1 cellular context compared by ENCODE assay signal in the genomic region with DNA sequence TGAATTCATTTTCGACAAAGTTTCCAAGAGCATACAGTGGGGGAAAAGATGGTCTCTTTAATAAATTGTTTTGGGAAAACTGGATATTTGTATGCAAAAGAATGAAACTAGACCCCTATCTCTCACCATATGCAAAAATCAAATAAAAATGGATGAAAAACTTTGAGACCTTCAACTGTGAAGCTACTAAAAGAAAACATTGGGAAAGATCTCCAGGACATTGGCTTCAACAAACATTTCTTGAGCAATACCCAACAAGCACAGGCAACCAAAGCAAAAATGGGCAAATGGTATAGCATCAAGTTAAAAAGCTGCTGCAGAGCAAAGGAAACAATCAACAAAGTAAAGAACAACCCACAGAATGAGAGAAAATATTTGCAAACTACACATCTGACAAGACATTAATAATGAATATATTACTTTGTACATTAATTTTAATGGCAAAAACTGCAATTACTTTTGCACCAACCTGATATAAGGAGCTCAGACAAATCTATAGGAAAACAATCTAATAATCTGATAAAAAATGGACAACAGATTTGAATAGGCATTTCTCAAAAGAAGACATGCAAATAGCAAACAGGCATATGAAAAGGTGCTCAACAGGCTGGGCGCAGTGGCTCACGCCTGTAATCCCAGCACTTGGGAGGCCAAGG.
TF ChIP-seq lines count a peak whose summit lies in the region.

No MANE protein-coding gene starts in this region.

TF ChIP-seq in HepG2, 621 proteins besides CTCF, POLR2A, EP300 and RAD21 (continued from another document and continues in another):
- TF ChIP-seq, protein P1, sequence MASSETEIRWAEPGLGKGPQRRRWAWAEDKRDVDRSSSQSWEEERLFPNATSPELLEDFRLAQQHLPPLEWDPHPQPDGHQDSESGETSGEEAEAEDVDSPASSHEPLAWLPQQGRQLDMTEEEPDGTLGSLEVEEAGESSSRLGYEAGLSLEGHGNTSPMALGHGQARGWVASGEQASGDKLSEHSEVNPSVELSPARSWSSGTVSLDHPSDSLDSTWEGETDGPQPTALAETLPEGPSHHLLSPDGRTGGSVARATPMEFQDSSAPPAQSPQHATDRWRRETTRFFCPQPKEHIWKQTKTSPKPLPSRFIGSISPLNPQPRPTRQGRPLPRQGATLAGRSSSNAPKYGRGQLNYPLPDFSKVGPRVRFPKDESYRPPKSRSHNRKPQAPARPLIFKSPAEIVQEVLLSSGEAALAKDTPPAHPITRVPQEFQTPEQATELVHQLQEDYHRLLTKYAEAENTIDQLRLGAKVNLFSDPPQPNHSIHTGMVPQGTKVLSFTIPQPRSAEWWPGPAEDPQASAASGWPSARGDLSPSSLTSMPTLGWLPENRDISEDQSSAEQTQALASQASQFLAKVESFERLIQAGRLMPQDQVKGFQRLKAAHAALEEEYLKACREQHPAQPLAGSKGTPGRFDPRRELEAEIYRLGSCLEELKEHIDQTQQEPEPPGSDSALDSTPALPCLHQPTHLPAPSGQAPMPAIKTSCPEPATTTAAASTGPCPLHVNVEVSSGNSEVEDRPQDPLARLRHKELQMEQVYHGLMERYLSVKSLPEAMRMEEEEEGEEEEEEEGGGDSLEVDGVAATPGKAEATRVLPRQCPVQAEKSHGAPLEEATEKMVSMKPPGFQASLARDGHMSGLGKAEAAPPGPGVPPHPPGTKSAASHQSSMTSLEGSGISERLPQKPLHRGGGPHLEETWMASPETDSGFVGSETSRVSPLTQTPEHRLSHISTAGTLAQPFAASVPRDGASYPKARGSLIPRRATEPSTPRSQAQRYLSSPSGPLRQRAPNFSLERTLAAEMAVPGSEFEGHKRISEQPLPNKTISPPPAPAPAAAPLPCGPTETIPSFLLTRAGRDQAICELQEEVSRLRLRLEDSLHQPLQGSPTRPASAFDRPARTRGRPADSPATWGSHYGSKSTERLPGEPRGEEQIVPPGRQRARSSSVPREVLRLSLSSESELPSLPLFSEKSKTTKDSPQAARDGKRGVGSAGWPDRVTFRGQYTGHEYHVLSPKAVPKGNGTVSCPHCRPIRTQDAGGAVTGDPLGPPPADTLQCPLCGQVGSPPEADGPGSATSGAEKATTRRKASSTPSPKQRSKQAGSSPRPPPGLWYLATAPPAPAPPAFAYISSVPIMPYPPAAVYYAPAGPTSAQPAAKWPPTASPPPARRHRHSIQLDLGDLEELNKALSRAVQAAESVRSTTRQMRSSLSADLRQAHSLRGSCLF (CRISPR knock-in tag; IDR thresholded peaks at IDR 0.05; ENCODE audit: borderline replicate concordance) = no peak
- no peak for TF ChIP-seq ZNF3 (CRISPR knock-in tag; IDR thresholded peaks at IDR 0.05)
- TF ChIP-seq NFYC (CRISPR knock-in tag; IDR thresholded peaks at IDR 0.05) = no peak
- TF ChIP-seq ZNF775 (CRISPR knock-in tag; IDR thresholded peaks at IDR 0.05; ENCODE audit: borderline replicate concordance) = no peak
- TF ChIP-seq HCFC1 (IDR thresholded peaks at IDR 0.05; ENCODE audit: low read depth, low read length) = no peak
- peak; percentile 63; the same call in 1 of the 2 replicates for TF ChIP-seq ZNF792 (CRISPR knock-in tag; IDR thresholded peaks at IDR 0.05)
- TF ChIP-seq CEBPG (CRISPR knock-in tag; IDR thresholded peaks at IDR 0.05) = peak; percentile 71
- TF ChIP-seq, protein P2, sequence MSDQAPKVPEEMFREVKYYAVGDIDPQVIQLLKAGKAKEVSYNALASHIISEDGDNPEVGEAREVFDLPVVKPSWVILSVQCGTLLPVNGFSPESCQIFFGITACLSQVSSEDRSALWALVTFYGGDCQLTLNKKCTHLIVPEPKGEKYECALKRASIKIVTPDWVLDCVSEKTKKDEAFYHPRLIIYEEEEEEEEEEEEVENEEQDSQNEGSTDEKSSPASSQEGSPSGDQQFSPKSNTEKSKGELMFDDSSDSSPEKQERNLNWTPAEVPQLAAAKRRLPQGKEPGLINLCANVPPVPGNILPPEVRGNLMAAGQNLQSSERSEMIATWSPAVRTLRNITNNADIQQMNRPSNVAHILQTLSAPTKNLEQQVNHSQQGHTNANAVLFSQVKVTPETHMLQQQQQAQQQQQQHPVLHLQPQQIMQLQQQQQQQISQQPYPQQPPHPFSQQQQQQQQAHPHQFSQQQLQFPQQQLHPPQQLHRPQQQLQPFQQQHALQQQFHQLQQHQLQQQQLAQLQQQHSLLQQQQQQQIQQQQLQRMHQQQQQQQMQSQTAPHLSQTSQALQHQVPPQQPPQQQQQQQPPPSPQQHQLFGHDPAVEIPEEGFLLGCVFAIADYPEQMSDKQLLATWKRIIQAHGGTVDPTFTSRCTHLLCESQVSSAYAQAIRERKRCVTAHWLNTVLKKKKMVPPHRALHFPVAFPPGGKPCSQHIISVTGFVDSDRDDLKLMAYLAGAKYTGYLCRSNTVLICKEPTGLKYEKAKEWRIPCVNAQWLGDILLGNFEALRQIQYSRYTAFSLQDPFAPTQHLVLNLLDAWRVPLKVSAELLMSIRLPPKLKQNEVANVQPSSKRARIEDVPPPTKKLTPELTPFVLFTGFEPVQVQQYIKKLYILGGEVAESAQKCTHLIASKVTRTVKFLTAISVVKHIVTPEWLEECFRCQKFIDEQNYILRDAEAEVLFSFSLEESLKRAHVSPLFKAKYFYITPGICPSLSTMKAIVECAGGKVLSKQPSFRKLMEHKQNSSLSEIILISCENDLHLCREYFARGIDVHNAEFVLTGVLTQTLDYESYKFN (CRISPR knock-in tag; conservative IDR thresholded peaks at IDR 0.05) = 0 out of 2 replicates have a peak, but pooled peaks have one; percentile 15
- TF ChIP-seq ELF1 (CRISPR knock-in tag; IDR thresholded peaks at IDR 0.05) = no peak
- no peak for TF ChIP-seq MTA1 (CRISPR knock-in tag; IDR thresholded peaks at IDR 0.05; ENCODE audit: borderline replicate concordance)
- peak; percentile 89; the same call in 1 of the 2 replicates for TF ChIP-seq CEBPB (IDR thresholded peaks at IDR 0.05; ENCODE audit: borderline replicate concordance, low read depth, low read length)
- no peak for TF ChIP-seq ZNF7 (CRISPR knock-in tag; IDR thresholded peaks at IDR 0.05)
- no peak for TF ChIP-seq CC2D1A (CRISPR knock-in tag; IDR thresholded peaks at IDR 0.05)
- no peak for TF ChIP-seq NR2F2 (IDR thresholded peaks at IDR 0.05; ENCODE audit: borderline replicate concordance, low read depth)
- no peak for TF ChIP-seq MXI1 (IDR thresholded peaks at IDR 0.05; ENCODE audit: borderline replicate concordance, low read depth, low read length)
- TF ChIP-seq ZNF282 (IDR thresholded peaks at IDR 0.05; ENCODE audit: partially characterized antibody) = no peak
- TF ChIP-seq, protein P3, sequence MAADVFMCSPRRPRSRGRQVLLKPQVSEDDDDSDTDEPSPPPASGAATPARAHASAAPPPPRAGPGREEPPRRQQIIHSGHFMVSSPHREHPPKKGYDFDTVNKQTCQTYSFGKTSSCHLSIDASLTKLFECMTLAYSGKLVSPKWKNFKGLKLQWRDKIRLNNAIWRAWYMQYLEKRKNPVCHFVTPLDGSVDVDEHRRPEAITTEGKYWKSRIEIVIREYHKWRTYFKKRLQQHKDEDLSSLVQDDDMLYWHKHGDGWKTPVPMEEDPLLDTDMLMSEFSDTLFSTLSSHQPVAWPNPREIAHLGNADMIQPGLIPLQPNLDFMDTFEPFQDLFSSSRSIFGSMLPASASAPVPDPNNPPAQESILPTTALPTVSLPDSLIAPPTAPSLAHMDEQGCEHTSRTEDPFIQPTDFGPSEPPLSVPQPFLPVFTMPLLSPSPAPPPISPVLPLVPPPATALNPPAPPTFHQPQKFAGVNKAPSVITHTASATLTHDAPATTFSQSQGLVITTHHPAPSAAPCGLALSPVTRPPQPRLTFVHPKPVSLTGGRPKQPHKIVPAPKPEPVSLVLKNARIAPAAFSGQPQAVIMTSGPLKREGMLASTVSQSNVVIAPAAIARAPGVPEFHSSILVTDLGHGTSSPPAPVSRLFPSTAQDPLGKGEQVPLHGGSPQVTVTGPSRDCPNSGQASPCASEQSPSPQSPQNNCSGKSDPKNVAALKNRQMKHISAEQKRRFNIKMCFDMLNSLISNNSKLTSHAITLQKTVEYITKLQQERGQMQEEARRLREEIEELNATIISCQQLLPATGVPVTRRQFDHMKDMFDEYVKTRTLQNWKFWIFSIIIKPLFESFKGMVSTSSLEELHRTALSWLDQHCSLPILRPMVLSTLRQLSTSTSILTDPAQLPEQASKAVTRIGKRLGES (CRISPR knock-in tag; IDR thresholded peaks at IDR 0.05; ENCODE audit: borderline replicate concordance) = no peak
- no peak for TF ChIP-seq THYN1 (CRISPR knock-in tag; IDR thresholded peaks at IDR 0.05; ENCODE audit: borderline replicate concordance, low read depth)
- TF ChIP-seq, protein P4, sequence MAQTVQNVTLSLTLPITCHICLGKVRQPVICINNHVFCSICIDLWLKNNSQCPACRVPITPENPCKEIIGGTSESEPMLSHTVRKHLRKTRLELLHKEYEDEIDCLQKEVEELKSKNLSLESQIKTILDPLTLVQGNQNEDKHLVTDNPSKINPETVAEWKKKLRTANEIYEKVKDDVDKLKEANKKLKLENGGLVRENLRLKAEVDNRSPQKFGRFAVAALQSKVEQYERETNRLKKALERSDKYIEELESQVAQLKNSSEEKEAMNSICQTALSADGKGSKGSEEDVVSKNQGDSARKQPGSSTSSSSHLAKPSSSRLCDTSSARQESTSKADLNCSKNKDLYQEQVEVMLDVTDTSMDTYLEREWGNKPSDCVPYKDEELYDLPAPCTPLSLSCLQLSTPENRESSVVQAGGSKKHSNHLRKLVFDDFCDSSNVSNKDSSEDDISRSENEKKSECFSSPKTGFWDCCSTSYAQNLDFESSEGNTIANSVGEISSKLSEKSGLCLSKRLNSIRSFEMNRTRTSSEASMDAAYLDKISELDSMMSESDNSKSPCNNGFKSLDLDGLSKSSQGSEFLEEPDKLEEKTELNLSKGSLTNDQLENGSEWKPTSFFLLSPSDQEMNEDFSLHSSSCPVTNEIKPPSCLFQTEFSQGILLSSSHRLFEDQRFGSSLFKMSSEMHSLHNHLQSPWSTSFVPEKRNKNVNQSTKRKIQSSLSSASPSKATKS (CRISPR knock-in tag; IDR thresholded peaks at IDR 0.05) = no peak
- no peak for TF ChIP-seq AHR (CRISPR knock-in tag; IDR thresholded peaks at IDR 0.05)
- no peak for TF ChIP-seq ZNF749 (CRISPR knock-in tag; IDR thresholded peaks at IDR 0.05; ENCODE audit: borderline replicate concordance)
- no peak for TF ChIP-seq NR2F6 (IDR thresholded peaks at IDR 0.05)
- TF ChIP-seq NR2F6 (CRISPR knock-in tag; IDR thresholded peaks at IDR 0.05) = no peak
- TF ChIP-seq, protein P5, sequence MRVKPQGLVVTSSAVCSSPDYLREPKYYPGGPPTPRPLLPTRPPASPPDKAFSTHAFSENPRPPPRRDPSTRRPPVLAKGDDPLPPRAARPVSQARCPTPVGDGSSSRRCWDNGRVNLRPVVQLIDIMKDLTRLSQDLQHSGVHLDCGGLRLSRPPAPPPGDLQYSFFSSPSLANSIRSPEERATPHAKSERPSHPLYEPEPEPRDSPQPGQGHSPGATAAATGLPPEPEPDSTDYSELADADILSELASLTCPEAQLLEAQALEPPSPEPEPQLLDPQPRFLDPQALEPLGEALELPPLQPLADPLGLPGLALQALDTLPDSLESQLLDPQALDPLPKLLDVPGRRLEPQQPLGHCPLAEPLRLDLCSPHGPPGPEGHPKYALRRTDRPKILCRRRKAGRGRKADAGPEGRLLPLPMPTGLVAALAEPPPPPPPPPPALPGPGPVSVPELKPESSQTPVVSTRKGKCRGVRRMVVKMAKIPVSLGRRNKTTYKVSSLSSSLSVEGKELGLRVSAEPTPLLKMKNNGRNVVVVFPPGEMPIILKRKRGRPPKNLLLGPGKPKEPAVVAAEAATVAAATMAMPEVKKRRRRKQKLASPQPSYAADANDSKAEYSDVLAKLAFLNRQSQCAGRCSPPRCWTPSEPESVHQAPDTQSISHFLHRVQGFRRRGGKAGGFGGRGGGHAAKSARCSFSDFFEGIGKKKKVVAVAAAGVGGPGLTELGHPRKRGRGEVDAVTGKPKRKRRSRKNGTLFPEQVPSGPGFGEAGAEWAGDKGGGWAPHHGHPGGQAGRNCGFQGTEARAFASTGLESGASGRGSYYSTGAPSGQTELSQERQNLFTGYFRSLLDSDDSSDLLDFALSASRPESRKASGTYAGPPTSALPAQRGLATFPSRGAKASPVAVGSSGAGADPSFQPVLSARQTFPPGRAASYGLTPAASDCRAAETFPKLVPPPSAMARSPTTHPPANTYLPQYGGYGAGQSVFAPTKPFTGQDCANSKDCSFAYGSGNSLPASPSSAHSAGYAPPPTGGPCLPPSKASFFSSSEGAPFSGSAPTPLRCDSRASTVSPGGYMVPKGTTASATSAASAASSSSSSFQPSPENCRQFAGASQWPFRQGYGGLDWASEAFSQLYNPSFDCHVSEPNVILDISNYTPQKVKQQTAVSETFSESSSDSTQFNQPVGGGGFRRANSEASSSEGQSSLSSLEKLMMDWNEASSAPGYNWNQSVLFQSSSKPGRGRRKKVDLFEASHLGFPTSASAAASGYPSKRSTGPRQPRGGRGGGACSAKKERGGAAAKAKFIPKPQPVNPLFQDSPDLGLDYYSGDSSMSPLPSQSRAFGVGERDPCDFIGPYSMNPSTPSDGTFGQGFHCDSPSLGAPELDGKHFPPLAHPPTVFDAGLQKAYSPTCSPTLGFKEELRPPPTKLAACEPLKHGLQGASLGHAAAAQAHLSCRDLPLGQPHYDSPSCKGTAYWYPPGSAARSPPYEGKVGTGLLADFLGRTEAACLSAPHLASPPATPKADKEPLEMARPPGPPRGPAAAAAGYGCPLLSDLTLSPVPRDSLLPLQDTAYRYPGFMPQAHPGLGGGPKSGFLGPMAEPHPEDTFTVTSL (CRISPR knock-in tag; IDR thresholded peaks at IDR 0.05; ENCODE audit: borderline replicate concordance) = peak; percentile 69; the same call in 1 of the 2 replicates
- no peak for TF ChIP-seq MIER3 (CRISPR knock-in tag; IDR thresholded peaks at IDR 0.05; ENCODE audit: borderline replicate concordance)
- TF ChIP-seq JARID2 (CRISPR knock-in tag; IDR thresholded peaks at IDR 0.05; ENCODE audit: insufficient replicate concordance) = no peak
- peak; percentile 26; the same call in 1 of the 2 replicates for TF ChIP-seq HNF4A (CRISPR knock-in tag; IDR thresholded peaks at IDR 0.05)
- no peak for TF ChIP-seq ZNF124 (CRISPR knock-in tag; IDR thresholded peaks at IDR 0.05)
- TF ChIP-seq, protein P6, sequence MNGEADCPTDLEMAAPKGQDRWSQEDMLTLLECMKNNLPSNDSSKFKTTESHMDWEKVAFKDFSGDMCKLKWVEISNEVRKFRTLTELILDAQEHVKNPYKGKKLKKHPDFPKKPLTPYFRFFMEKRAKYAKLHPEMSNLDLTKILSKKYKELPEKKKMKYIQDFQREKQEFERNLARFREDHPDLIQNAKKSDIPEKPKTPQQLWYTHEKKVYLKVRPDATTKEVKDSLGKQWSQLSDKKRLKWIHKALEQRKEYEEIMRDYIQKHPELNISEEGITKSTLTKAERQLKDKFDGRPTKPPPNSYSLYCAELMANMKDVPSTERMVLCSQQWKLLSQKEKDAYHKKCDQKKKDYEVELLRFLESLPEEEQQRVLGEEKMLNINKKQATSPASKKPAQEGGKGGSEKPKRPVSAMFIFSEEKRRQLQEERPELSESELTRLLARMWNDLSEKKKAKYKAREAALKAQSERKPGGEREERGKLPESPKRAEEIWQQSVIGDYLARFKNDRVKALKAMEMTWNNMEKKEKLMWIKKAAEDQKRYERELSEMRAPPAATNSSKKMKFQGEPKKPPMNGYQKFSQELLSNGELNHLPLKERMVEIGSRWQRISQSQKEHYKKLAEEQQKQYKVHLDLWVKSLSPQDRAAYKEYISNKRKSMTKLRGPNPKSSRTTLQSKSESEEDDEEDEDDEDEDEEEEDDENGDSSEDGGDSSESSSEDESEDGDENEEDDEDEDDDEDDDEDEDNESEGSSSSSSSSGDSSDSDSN (CRISPR knock-in tag; IDR thresholded peaks at IDR 0.05) = no peak
- no peak for TF ChIP-seq ZNF776 (CRISPR knock-in tag; IDR thresholded peaks at IDR 0.05)
- TF ChIP-seq SMAD3 (CRISPR knock-in tag; IDR thresholded peaks at IDR 0.05) = no peak
- TF ChIP-seq ZNF225 (CRISPR knock-in tag; IDR thresholded peaks at IDR 0.05) = no peak
- TF ChIP-seq ZBTB7B (CRISPR knock-in tag; IDR thresholded peaks at IDR 0.05) = no peak
- no peak for TF ChIP-seq ZNF614 (CRISPR knock-in tag; IDR thresholded peaks at IDR 0.05; ENCODE audit: borderline replicate concordance)
- no peak; the same call in 1 of the 2 replicates for TF ChIP-seq FOXJ3 (CRISPR knock-in tag; IDR thresholded peaks at IDR 0.05; ENCODE audit: borderline replicate concordance)
- TF ChIP-seq ZNF326 (CRISPR knock-in tag; IDR thresholded peaks at IDR 0.05; ENCODE audit: borderline replicate concordance) = no peak
